Comparison of ENCODE assay signal across 28 cellular contexts in the genomic region with DNA sequence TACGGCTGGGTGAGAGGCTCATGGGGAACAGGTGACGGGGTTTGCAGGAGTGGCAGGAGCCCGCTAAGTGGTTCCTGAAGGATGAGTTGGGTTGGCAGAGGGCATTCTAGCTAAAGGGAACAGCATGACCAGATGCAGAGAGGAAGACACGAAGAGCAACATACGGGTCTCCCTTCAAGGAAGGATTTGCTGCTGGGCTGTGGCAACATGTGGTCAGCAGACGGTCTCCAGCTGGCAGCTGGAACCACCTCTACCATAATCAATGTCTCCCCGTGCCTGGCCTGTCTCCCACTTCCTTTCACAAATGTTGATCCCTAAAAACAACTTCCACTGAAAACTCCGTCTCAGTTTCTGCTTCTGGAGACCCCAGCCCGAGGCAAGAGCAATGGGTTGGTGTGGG.
"Had no signal": no experiment of that assay in that cellular context is flagged by ENCODE, and none has a peak within 500 bp of the region (broad histone marks: within the 10 kb centered on the region; RNA-seq: fewer than 3 reads in every experiment).

No MANE protein-coding gene starts in this region.

- H3K4me3 ChIP-seq: breast epithelium, MG63, Peyer's patch, SJSA1 had no signal

- H3K9ac ChIP-seq: KMS-11 had no signal

- H3K27ac ChIP-seq: breast epithelium, KMS-11, Peyer's patch, SJSA1 had no signal

- H3K4me2 ChIP-seq: KMS-11 had no signal

- H3K9me3 ChIP-seq: MG63, Peyer's patch, SJSA1 had no signal

- DNase-seq: activated CD4-positive, alpha-beta T cell treated with anti-CD3 and anti-CD28 coated beads for 48 hours; activated CD4-positive, alpha-beta T cell treated with anti-CD3 and anti-CD28 coated beads, Interleukin-2, amount 50 U/mL, for 4 hours; activated CD4-positive, CD25-positive, alpha-beta regulatory T cell treated with anti-CD3 and anti-CD28 coated beads, Interleukin-2, amount 50 U/mL, for 72 hours; activated CD8-positive, alpha-beta memory T cell treated with anti-CD3 and anti-CD28 coated beads, Interleukin-2, amount 50 U/mL, for 48 hours; activated CD8-positive, alpha-beta T cell treated with anti-CD3 and anti-CD28 coated beads, Interleukin-2, amount 10 ng/mL, durations not matched to agents 7 days and 5 days; activated effector memory CD4-positive, alpha-beta T cell treated with Interleukin-2 at 50 U/mL for 16 hours; activated naive CD4-positive, alpha-beta T cell; activated T-cell treated with anti-CD3 and anti-CD28 coated beads, Interleukin-2, amount 50 U/mL, for 1 hour; aorta; central memory CD4-positive, alpha-beta T cell; MG63; MV-4-11; NCI-H1092 treated with DMSO at 0.1 percent for 48 hours; NCI-H1417 treated with DMSO at 0.1 percent for 48 hours; NCI-H1694 treated with DMSO at 0.1 percent for 48 hours; NCI-H2029 treated with DMSO at 0.1 percent for 48 hours; NCI-H345; NCI-H510A; NCI-H774; NK-92 treated with Interleukin-12 subunit alpha and Interleukin-12 subunit beta, amount 100 ng/mL, for 24 hours; Peyer's patch; SHP77; T-helper 17 cell; T-helper 9 cell had no signal

- H3K27me3 ChIP-seq: Peyer's patch had no signal

- H3K4me1 ChIP-seq: breast epithelium, Peyer's patch, SJSA1 had no signal

- ATAC-seq: activated CD8-positive, alpha-beta T cell treated with anti-CD3 and anti-CD28 coated beads, Interleukin-2, amount 10 ng/mL, durations not matched to agents 7 days and 5 days; T-helper 17 cell; WTC11 had no signal

- H3K36me3 ChIP-seq: breast epithelium, MG63, Peyer's patch, SJSA1 had no signal
